Comparison of ENCODE assay signal across 12 cellular contexts in the genomic region with DNA sequence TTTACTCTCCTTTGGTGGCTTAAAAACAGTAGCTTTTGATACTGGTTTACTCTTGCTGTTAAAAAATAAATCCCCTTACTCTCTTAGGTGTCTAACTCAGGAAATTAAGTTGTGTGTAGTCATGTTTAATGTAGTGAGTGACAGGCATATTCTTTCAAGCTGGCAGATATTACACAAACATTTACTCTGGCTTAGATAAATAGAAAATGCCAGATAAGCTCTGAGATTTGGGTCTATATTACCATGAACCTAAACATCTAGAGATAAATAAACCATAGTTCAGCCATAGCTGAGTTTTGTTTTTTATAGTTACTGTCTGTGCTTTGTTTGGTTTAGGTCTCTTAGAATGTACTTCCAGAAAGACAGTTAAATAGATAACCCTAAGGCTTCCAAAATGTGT. TPM values are rescaled to one million over a fixed set of nuclear protein-coding genes. Genes with fewer than 3 reads are reported as not detected.
DNase-seq lines count a peak whose midpoint lies in the region; ATAC-seq, FAIRE-seq and TF ChIP-seq lines count a peak whose summit lies in the region.
"Had no signal": no experiment of that assay in that cellular context is flagged by ENCODE, and none has a peak within 500 bp of the region (broad histone marks: within the 10 kb centered on the region; RNA-seq: fewer than 3 reads in every experiment).

No MANE protein-coding gene starts in this region.

- H3K4me1 Mint-ChIP-seq in chondrocyte (ENCODE audit: low read depth), result peaks cover 27% of the 10 kb centered on the region

- H3K4me3 Mint-ChIP-seq in chondrocyte (ENCODE audit: unreplicated experiment), result peak overlapping the region; percentile 94
- H3K4me3 Mint-ChIP-seq: activated CD4-positive, alpha-beta T cell treated with anti-CD3 and anti-CD28 coated beads for 36 hours; memory B cell had no signal

- H3K36me3 ChIP-seq in HUES6 (ENCODE audit: control insufficient read depth, insufficient read depth, low read length), result no peaks in the 10 kb centered on the region
- no peaks in the 10 kb centered on the region for H3K36me3 ChIP-seq in kidney (ENCODE audit: control insufficient read depth in 1 of 2, insufficient read depth in 2 of 2, low read length in 2 of 2)
- H3K36me3 ChIP-seq in stomach, result no peaks in the 10 kb centered on the region

- ATAC-seq in esophagus mucosa (no peak), GM21515 (IDR thresholded peaks at IDR 0.05; ENCODE audit: unreplicated experiment) (no peak)
- ATAC-seq: activated CD4-positive, alpha-beta T cell treated with anti-CD3 and anti-CD28 coated beads for 36 hours had no signal

- no peak for FAIRE-seq in kidney (lab: Jason Lieb, UNC)

- H3K27ac Mint-ChIP-seq in chondrocyte (ENCODE audit: unreplicated experiment), result peak overlapping the region; percentile 79
- H3K27ac Mint-ChIP-seq: activated CD4-positive, alpha-beta T cell treated with anti-CD3 and anti-CD28 coated beads for 36 hours; memory B cell had no signal

- no peak for DNase-seq in chondrocyte (ENCODE audit: low spot score)
- no peak for DNase-seq in kidney
- no peak for DNase-seq in stomach
- no peak for DNase-seq in ureter (ENCODE audit: low spot score)
- no peak for DNase-seq in NCI-H446 (lab: John Stamatoyannopoulos, UW)
- DNase-seq: activated CD4-positive, alpha-beta T cell treated with anti-CD3 and anti-CD28 coated beads for 36 hours; NCI-H1105; SW 1271 had no signal

- no peak overlapping the region for H3K27ac ChIP-seq in HUES6 (ENCODE audit: low read depth, low read length)
- peak overlapping the region; percentile 81 to 83 for H3K27ac ChIP-seq in kidney (ENCODE audit: low read depth in 2 of 2, low read length in 2 of 2)
- H3K27ac ChIP-seq in stomach, result peak overlapping the region in 4 of 5 donors; percentile 75 to 87 (median 84)

- TF ChIP-seq POLR2A in stomach (IDR thresholded peaks at IDR 0.05), result no peak

- TF ChIP-seq CTCF in chondrocyte (IDR thresholded peaks at IDR 0.05), result no peak
- TF ChIP-seq CTCF in kidney (IDR thresholded peaks at IDR 0.05; ENCODE audit: borderline replicate concordance, extremely low read depth, insufficient read depth), result no peak
- no peak for TF ChIP-seq CTCF in stomach (IDR thresholded peaks at IDR 0.05)

- no peaks in the 10 kb centered on the region for H3K9me3 Mint-ChIP-seq in chondrocyte (ENCODE audit: low read depth)

- H3K9me3 ChIP-seq in HUES6 (ENCODE audit: control insufficient read depth, insufficient read depth, low read depth, low read length) (no peaks in the 10 kb centered on the region), kidney (ENCODE audit: control insufficient read depth in 1 of 2, low read length in 2 of 2) (no peaks in the 10 kb centered on the region), stomach (no peaks in the 10 kb centered on the region)

- no peak for TF ChIP-seq EP300 in stomach (IDR thresholded peaks at IDR 0.05)

- peak overlapping the region; percentile 84; the same call in 1 of the 2 replicates for H3K4me3 ChIP-seq in HUES6 (ENCODE audit: low read depth, low read length)
- peak overlapping the region; percentile 76 to 78 for H3K4me3 ChIP-seq in kidney (ENCODE audit: low read length in 2 of 2)
- peak overlapping the region; percentile 59 to 72 (median 66) for H3K4me3 ChIP-seq in stomach

- intact Hi-C loops in kidney (cut with DNase I), result no loop called here
- intact Hi-C loops in stomach (cut with DNase I; ENCODE audit: low total_unique reads), result no loop called here

- H3K9ac ChIP-seq in HUES6 (ENCODE audit: low read length), result no peak overlapping the region
- H3K9ac ChIP-seq in kidney (ENCODE audit: low read length in 2 of 2), result peak overlapping the region; percentile 29 to 76

- peaks cover 64% of the 10 kb centered on the region for H3K27me3 ChIP-seq in HUES6 (ENCODE audit: control insufficient read depth, insufficient read depth, low read length)
- peaks cover 0 to 49% (median 36%) of the 10 kb centered on the region in 3 donors for H3K27me3 ChIP-seq in stomach

- peaks cover 2% of the 10 kb centered on the region for H3K36me3 Mint-ChIP-seq in chondrocyte (ENCODE audit: low read depth)

- H3K4me1 ChIP-seq in HUES6 (ENCODE audit: control insufficient read depth, insufficient read depth, low read length) (peaks cover 19% of the 10 kb centered on the region), kidney (ENCODE audit: control insufficient read depth in 1 of 2, insufficient read depth in 1 of 2, low read depth in 1 of 2, low read length in 2 of 2) (peaks cover 0 to 5% of the 10 kb centered on the region in 2 donors), stomach (peaks cover 9 to 89% (median 36%) of the 10 kb centered on the region in 4 donors)

- peaks cover 23% of the 10 kb centered on the region for H3K27me3 Mint-ChIP-seq in chondrocyte (ENCODE audit: low read depth)

RNA-seq across cellular contexts. Expression of a gene that starts 2.4 kb away (rescaled TPM):
- 4.9 to 6.4 TPM (median 5.4 TPM) in 3 replicates for total RNA-seq in chondrocyte
- total RNA-seq in kidney, result 16.9 TPM
- polyA plus RNA-seq in kidney (ENCODE audit: insufficient read depth, low read depth, low replicate concordance), result 12.9 TPM
- total RNA-seq in stomach, result 10 to 100 TPM in 2 of 5 donors, 1 to 10 TPM in 3; 6.2 to 54.0 (median 9.9) TPM
- under 1 TPM; 0.61 to 0.68 (median 0.63) TPM for polyA plus RNA-seq in stomach
- 0.92 TPM for total RNA-seq in esophagus mucosa
- 8.8 TPM for total RNA-seq in ureter
- total RNA-seq: activated CD4-positive, alpha-beta T cell treated with anti-CD3 and anti-CD28 coated beads for 36 hours had no signal
